8 cellular contexts compared by ENCODE assay signal in genomic region chr21:36028127-36029069, GRCh38. TPM values are rescaled to one million over a fixed set of nuclear protein-coding genes. Genes with fewer than 3 reads are reported as not detected.
A peak's percentile ranks its signal among the peaks of the same experiment; 100 is the strongest.
DNase-seq lines count a peak whose midpoint lies in the region; ATAC-seq and TF ChIP-seq lines count a peak whose summit lies in the region.

No MANE protein-coding gene starts in this region.

- H3K4me1 ChIP-seq in KMS-11 (ENCODE audit: low read depth, poor library complexity, severe bottlenecking) (peaks cover 26% of the 10 kb centered on the region), Panc1 (ENCODE audit: control insufficient read depth, insufficient read depth, low read length) (no peaks in the 10 kb centered on the region)

- H3K4me1 Mint-ChIP-seq in activated T-cell treated with anti-CD3 and anti-CD28 coated beads, Interleukin-2, amount 50 U/mL, for 4 hours (ENCODE audit: low read depth): peaks cover 5% of the 10 kb centered on the region
- H3K4me1 Mint-ChIP-seq in neural crest cell: peaks cover 8% of the 10 kb centered on the region

- H2AFZ ChIP-seq in KMS-11 (ENCODE audit: low read depth): peak overlapping the region; percentile 45; the same call in 1 of the 2 replicates

- no peaks in the 10 kb centered on the region for H3K79me2 ChIP-seq in KMS-11 (ENCODE audit: insufficient read depth, low read depth)

- no peaks in the 10 kb centered on the region for H3K9me3 Mint-ChIP-seq in activated T-cell treated with anti-CD3 and anti-CD28 coated beads, Interleukin-2, amount 50 U/mL, for 4 hours
- no peaks in the 10 kb centered on the region for H3K9me3 Mint-ChIP-seq in neural crest cell

- no peak overlapping the region for H3K4me3 Mint-ChIP-seq in activated T-cell treated with anti-CD3 and anti-CD28 coated beads, Interleukin-2, amount 50 U/mL, for 4 hours
- H3K4me3 Mint-ChIP-seq in neural crest cell: no peak overlapping the region

- TF ChIP-seq CTCF in AG09319 (IDR thresholded peaks at IDR 0.05; ENCODE audit: low read depth, low read length) (peak; percentile 97), KMS-11 (conservative IDR thresholded peaks at IDR 0.05; ENCODE audit: low read depth, low read length) (peak; percentile 98), Panc1 (IDR thresholded peaks at IDR 0.05) (peak; percentile 90), neural crest cell (conservative IDR thresholded peaks at IDR 0.05) (peak; percentile 94)

- H3K27ac ChIP-seq in KMS-11 (no peak overlapping the region; the same call in 1 of the 2 replicates), Panc1 (ENCODE audit: low read length) (no peak overlapping the region)

- H3K36me3 Mint-ChIP-seq in activated T-cell treated with anti-CD3 and anti-CD28 coated beads, Interleukin-2, amount 50 U/mL, for 4 hours (ENCODE audit: insufficient read depth): peaks cover 3% of the 10 kb centered on the region
- H3K36me3 Mint-ChIP-seq in neural crest cell (ENCODE audit: low read depth): no peaks in the 10 kb centered on the region

- BruUV-seq in Panc1 (replicated peaks; lab: Mats Ljungman, UMichigan): no TSS peak

- in situ Hi-C loops in Panc1 (cut with HindIII; ENCODE audit: low pct_unique_long_range_greater_than_20kb, low sequenced_read_pairs): no loop called here

- H3K36me3 ChIP-seq in KMS-11 (ENCODE audit: insufficient read depth) (no peaks in the 10 kb centered on the region), Panc1 (ENCODE audit: control insufficient read depth, insufficient read depth, low read length) (no peaks in the 10 kb centered on the region)

- H3K4me3 ChIP-seq in KMS-11 (IDR thresholded peaks at IDR 0.05; ENCODE audit: insufficient read depth, low read depth, low read length): no peak overlapping the region
- no peak overlapping the region for H3K4me3 ChIP-seq in Panc1 (ENCODE audit: low read depth in 2 of 2, low read length in 2 of 2)

- no peak overlapping the region for H3K9ac ChIP-seq in KMS-11

- H3K9me3 ChIP-seq in Panc1 (ENCODE audit: control insufficient read depth, insufficient read depth, low read depth, low read length): no peaks in the 10 kb centered on the region

- DNase-seq in AG09319 (ENCODE audit: extremely low read depth, low read depth): no peak
- peak; percentile 63 for DNase-seq in GM19238 (ENCODE audit: insufficient read length, low spot score)
- DNase-seq in Panc1 (ENCODE audit: low read depth, low spot score): peak; percentile 65
- DNase-seq in activated T-cell treated with anti-CD3 and anti-CD28 coated beads, Interleukin-2, amount 50 U/mL, for 4 hours: peak; percentile 57
- DNase-seq in fibroblast of peridontal ligament (ENCODE audit: extremely low read depth): peak; percentile 77
- peak; percentile 69 for DNase-seq in neural crest cell (ENCODE audit: low read depth, low spot score)
- DNase-seq in stromal cell of bone marrow (ENCODE audit: low read depth): peak; percentile 54

- peak overlapping the region; percentile 53 for H3K4me2 ChIP-seq in KMS-11

- H3K27me3 Mint-ChIP-seq in activated T-cell treated with anti-CD3 and anti-CD28 coated beads, Interleukin-2, amount 50 U/mL, for 4 hours (ENCODE audit: low read depth): no peaks in the 10 kb centered on the region
- no peaks in the 10 kb centered on the region for H3K27me3 Mint-ChIP-seq in neural crest cell (ENCODE audit: low read depth)

- no peaks in the 10 kb centered on the region for H4K20me1 ChIP-seq in KMS-11 (ENCODE audit: insufficient read depth)

- intact Hi-C loops in Panc1 (cut with micrococcal nuclease; ENCODE audit: unreplicated experiment): loop anchor here (10.0 kb wide), 1 partner anchor 84 kb away; no protein-coding TSS in a partner anchor

- H3K27me3 ChIP-seq in KMS-11 (ENCODE audit: insufficient read depth, low read depth): no peaks in the 10 kb centered on the region
- H3K27me3 ChIP-seq in Panc1 (ENCODE audit: control insufficient read depth, insufficient read depth, low read length): no peaks in the 10 kb centered on the region

- CTCF ChIA-PET in Panc1 (lab: Charles Lee): interaction anchor here (0.7 to 1.2 kb wide), 2 partner anchors 41 to 188 kb away, joined by 3 read pairs; no protein-coding TSS in a partner anchor

- no peak overlapping the region for H3K27ac Mint-ChIP-seq in neural crest cell (ENCODE audit: unreplicated experiment)

- POLR2A ChIA-PET in Panc1 (lab: Charles Lee): interaction anchor here (0.6 kb wide), 1 partner anchor 1754 kb away, joined by 3 read pairs; no protein-coding TSS in a partner anchor

- ATAC-seq in Panc1: peak; percentile 97
- peak; percentile 79 to 89 for ATAC-seq in activated T-cell treated with anti-CD3 and anti-CD28 coated beads, Interleukin-2, amount 50 U/mL, for 4 hours

RNA-seq across cellular contexts. Expression of gene SETD4, which starts 31.9 kb away (rescaled TPM):
- 15.6 TPM for total RNA-seq in Panc1 (2021; ENCODE audit: unreplicated experiment)
- polyA plus RNA-seq in Panc1 (2012; ENCODE audit: insufficient read length): 8.2 TPM
- 10 to 100 TPM; 15.9 to 18.8 (median 17.2) TPM for total RNA-seq in activated T-cell treated with anti-CD3 and anti-CD28 coated beads, Interleukin-2, amount 50 U/mL, for 4 hours
- total RNA-seq in neural crest cell: 26.0 and 28.4 TPM in 2 replicates

RNA-seq across cellular contexts. Expression of gene CBR1, which starts 41.4 kb away (rescaled TPM):
- total RNA-seq in Panc1 (2021; ENCODE audit: unreplicated experiment) (27.8 TPM), neural crest cell (2.1 and 2.4 TPM in 2 replicates)
- 71.7 TPM for polyA plus RNA-seq in Panc1 (2012; ENCODE audit: insufficient read length)
- total RNA-seq in activated T-cell treated with anti-CD3 and anti-CD28 coated beads, Interleukin-2, amount 50 U/mL, for 4 hours: 10 to 100 TPM; 45.5 to 57.0 (median 56.8) TPM
